In genomic region chr2:12169060-12169406, GRCh38 we compare ENCODE assay signal across 9 cellular contexts.
DNase-seq lines count a peak whose midpoint lies in the region; ATAC-seq, FAIRE-seq and TF ChIP-seq lines count a peak whose summit lies in the region.
"Had no signal": no experiment of that assay in that cellular context is flagged by ENCODE, and none has a peak within 500 bp of the region (broad histone marks: within the 10 kb centered on the region; RNA-seq: fewer than 3 reads in every experiment).

No MANE protein-coding gene starts in this region.

- DNase-seq in AG08395 (ENCODE audit: low spot score) (peak; percentile 75), dedifferentiated amniotic fluid mesenchymal stem cell (ENCODE audit: extremely low spot score) (peak; percentile 30), mucosa of gallbladder (ENCODE audit: low spot score) (peak; percentile 14), GM12892 (ENCODE audit: insufficient read length) (no peak), NCI-H1930 (lab: John Stamatoyannopoulos, UW) (no peak)
- DNase-seq: NCI-H526 had no signal

- FAIRE-seq in GM12892 (lab: Jason Lieb, UNC) = no peak

- ATAC-seq in HG03354 (IDR thresholded peaks at IDR 0.05; ENCODE audit: poor library complexity, severe bottlenecking, unreplicated experiment) (peak; percentile 69), GM19463 (IDR thresholded peaks at IDR 0.05; ENCODE audit: unreplicated experiment) (no peak), HG03025 (IDR thresholded peaks at IDR 0.05; ENCODE audit: low FRiP score, unreplicated experiment) (no peak)

- no peak for TF ChIP-seq POLR2A in GM12892 (IDR thresholded peaks at IDR 0.05; ENCODE audit: low read depth, low read length)

Comparison
In these comparisons a context has a peak if more than half of its experiments do, and no peak if none do; other contexts are left out.
1. DNase-seq: peak in AG08395 (single experiment), dedifferentiated amniotic fluid mesenchymal stem cell (single experiment) and mucosa of gallbladder (single experiment); none in GM12892 (single experiment) and NCI-H1930 (0 of 2).